In the genomic region with DNA sequence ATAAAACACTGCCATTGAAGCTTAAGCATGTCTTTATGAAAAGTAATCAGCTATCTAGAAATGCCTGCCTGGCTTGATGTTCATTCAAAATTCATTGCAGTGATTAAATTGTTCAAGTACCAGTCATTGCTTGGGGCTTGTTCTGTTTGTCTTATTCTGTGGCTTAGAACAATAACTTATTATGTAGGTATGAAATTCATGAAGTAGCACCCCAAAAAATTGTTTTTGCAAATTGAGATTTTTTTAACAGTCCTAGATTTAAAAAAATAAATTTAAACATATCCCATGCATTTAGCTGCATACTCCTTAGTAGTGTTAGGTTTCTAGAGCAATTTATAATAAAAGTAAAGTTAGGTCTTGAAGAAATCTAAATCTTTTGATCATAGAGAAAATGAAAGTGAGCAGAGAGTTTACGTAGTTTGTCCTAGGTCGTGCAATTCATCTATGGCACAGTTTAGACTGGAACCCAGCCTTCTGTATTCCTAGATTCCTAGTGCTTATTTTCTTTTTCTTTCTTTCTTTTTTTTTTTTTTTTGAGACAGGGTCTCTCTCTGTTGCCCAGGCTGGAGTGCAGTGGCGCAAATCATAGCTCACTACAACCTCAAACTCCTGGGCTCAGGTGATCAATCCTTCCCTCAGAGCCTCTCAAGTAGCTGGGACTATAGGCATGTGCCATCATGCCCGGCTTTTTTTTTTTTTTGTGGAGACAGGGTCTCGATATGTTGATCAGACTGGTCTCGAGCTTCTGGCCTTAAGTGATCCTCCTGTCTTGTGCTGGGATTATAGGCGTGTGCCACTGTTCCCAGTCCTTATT, we compare ENCODE assay signal across 3 cellular contexts.
TF ChIP-seq lines count a peak whose summit lies in the region.

No MANE protein-coding gene starts in this region.

TF ChIP-seq in SK-N-SH, 30 proteins besides CTCF, POLR2A, EP300 and RAD21 (continues in another document):
- TF ChIP-seq TEAD4 (IDR thresholded peaks at IDR 0.05; ENCODE audit: borderline replicate concordance, insufficient read depth) = no peak
- TF ChIP-seq SIN3A (IDR thresholded peaks at IDR 0.05; ENCODE audit: borderline replicate concordance, low read depth, low read length) = no peak
- no peak for TF ChIP-seq FOSL2 (IDR thresholded peaks at IDR 0.05; ENCODE audit: borderline replicate concordance, low read depth)
- TF ChIP-seq TCF12 (IDR thresholded peaks at IDR 0.05) = no peak
- no peak for TF ChIP-seq MXI1 (IDR thresholded peaks at IDR 0.05; ENCODE audit: low read depth, low read length)
- TF ChIP-seq, protein P1, sequence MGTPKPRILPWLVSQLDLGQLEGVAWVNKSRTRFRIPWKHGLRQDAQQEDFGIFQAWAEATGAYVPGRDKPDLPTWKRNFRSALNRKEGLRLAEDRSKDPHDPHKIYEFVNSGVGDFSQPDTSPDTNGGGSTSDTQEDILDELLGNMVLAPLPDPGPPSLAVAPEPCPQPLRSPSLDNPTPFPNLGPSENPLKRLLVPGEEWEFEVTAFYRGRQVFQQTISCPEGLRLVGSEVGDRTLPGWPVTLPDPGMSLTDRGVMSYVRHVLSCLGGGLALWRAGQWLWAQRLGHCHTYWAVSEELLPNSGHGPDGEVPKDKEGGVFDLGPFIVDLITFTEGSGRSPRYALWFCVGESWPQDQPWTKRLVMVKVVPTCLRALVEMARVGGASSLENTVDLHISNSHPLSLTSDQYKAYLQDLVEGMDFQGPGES (IDR thresholded peaks at IDR 0.05; ENCODE audit: low read depth, low read length) = no peak
- no peak for TF ChIP-seq GATA2 (CRISPR knock-in tag; IDR thresholded peaks at IDR 0.05)
- TF ChIP-seq, protein P2, sequence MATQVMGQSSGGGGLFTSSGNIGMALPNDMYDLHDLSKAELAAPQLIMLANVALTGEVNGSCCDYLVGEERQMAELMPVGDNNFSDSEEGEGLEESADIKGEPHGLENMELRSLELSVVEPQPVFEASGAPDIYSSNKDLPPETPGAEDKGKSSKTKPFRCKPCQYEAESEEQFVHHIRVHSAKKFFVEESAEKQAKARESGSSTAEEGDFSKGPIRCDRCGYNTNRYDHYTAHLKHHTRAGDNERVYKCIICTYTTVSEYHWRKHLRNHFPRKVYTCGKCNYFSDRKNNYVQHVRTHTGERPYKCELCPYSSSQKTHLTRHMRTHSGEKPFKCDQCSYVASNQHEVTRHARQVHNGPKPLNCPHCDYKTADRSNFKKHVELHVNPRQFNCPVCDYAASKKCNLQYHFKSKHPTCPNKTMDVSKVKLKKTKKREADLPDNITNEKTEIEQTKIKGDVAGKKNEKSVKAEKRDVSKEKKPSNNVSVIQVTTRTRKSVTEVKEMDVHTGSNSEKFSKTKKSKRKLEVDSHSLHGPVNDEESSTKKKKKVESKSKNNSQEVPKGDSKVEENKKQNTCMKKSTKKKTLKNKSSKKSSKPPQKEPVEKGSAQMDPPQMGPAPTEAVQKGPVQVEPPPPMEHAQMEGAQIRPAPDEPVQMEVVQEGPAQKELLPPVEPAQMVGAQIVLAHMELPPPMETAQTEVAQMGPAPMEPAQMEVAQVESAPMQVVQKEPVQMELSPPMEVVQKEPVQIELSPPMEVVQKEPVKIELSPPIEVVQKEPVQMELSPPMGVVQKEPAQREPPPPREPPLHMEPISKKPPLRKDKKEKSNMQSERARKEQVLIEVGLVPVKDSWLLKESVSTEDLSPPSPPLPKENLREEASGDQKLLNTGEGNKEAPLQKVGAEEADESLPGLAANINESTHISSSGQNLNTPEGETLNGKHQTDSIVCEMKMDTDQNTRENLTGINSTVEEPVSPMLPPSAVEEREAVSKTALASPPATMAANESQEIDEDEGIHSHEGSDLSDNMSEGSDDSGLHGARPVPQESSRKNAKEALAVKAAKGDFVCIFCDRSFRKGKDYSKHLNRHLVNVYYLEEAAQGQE (IDR thresholded peaks at IDR 0.05; ENCODE audit: low read depth, low read length) = no peak
- no peak for TF ChIP-seq EZH2phosphoT487 (IDR thresholded peaks at IDR 0.05; ENCODE audit: borderline replicate concordance, low read depth)
- TF ChIP-seq, protein P3, sequence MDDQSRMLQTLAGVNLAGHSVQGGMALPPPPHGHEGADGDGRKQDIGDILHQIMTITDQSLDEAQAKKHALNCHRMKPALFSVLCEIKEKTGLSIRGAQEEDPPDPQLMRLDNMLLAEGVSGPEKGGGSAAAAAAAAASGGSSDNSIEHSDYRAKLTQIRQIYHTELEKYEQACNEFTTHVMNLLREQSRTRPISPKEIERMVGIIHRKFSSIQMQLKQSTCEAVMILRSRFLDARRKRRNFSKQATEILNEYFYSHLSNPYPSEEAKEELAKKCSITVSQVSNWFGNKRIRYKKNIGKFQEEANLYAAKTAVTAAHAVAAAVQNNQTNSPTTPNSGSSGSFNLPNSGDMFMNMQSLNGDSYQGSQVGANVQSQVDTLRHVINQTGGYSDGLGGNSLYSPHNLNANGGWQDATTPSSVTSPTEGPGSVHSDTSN (IDR thresholded peaks at IDR 0.05) = no peak
- TF ChIP-seq NRF1 (IDR thresholded peaks at IDR 0.05; ENCODE audit: low read depth, low read length) = no peak

TF ChIP-seq in SK-N-SH treated with all-trans-retinoic acid at 6 μM for 48 hours, 23 proteins besides CTCF, POLR2A, EP300 and RAD21:
- TF ChIP-seq, protein P4, sequence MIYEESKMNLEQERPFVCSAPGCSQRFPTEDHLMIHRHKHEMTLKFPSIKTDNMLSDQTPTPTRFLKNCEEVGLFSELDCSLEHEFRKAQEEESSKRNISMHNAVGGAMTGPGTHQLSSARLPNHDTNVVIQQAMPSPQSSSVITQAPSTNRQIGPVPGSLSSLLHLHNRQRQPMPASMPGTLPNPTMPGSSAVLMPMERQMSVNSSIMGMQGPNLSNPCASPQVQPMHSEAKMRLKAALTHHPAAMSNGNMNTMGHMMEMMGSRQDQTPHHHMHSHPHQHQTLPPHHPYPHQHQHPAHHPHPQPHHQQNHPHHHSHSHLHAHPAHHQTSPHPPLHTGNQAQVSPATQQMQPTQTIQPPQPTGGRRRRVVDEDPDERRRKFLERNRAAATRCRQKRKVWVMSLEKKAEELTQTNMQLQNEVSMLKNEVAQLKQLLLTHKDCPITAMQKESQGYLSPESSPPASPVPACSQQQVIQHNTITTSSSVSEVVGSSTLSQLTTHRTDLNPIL (CRISPR knock-in tag; IDR thresholded peaks at IDR 0.05; ENCODE audit: low read depth) = no peak
- TF ChIP-seq, protein P5, sequence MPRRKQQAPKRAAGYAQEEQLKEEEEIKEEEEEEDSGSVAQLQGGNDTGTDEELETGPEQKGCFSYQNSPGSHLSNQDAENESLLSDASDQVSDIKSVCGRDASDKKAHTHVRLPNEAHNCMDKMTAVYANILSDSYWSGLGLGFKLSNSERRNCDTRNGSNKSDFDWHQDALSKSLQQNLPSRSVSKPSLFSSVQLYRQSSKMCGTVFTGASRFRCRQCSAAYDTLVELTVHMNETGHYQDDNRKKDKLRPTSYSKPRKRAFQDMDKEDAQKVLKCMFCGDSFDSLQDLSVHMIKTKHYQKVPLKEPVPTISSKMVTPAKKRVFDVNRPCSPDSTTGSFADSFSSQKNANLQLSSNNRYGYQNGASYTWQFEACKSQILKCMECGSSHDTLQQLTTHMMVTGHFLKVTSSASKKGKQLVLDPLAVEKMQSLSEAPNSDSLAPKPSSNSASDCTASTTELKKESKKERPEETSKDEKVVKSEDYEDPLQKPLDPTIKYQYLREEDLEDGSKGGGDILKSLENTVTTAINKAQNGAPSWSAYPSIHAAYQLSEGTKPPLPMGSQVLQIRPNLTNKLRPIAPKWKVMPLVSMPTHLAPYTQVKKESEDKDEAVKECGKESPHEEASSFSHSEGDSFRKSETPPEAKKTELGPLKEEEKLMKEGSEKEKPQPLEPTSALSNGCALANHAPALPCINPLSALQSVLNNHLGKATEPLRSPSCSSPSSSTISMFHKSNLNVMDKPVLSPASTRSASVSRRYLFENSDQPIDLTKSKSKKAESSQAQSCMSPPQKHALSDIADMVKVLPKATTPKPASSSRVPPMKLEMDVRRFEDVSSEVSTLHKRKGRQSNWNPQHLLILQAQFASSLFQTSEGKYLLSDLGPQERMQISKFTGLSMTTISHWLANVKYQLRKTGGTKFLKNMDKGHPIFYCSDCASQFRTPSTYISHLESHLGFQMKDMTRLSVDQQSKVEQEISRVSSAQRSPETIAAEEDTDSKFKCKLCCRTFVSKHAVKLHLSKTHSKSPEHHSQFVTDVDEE (CRISPR knock-in tag; IDR thresholded peaks at IDR 0.05) = no peak
- no peak for TF ChIP-seq ARNTL (CRISPR knock-in tag; IDR thresholded peaks at IDR 0.05; ENCODE audit: borderline replicate concordance, low read depth)
- TF ChIP-seq ZFP30 (CRISPR knock-in tag; IDR thresholded peaks at IDR 0.05) = no peak
- no peak for TF ChIP-seq BACH2 (CRISPR knock-in tag; IDR thresholded peaks at IDR 0.05; ENCODE audit: borderline replicate concordance)
- TF ChIP-seq OSR1 (CRISPR knock-in tag; IDR thresholded peaks at IDR 0.05) = no peak
- TF ChIP-seq TCF4 (CRISPR knock-in tag; IDR thresholded peaks at IDR 0.05; ENCODE audit: borderline replicate concordance) = no peak
- TF ChIP-seq ZNF8 (CRISPR knock-in tag; IDR thresholded peaks at IDR 0.05) = no peak
- TF ChIP-seq ESRRG (CRISPR knock-in tag; IDR thresholded peaks at IDR 0.05) = no peak
- no peak for TF ChIP-seq TOX (CRISPR knock-in tag; IDR thresholded peaks at IDR 0.05; ENCODE audit: borderline replicate concordance)
- TF ChIP-seq, protein P6, sequence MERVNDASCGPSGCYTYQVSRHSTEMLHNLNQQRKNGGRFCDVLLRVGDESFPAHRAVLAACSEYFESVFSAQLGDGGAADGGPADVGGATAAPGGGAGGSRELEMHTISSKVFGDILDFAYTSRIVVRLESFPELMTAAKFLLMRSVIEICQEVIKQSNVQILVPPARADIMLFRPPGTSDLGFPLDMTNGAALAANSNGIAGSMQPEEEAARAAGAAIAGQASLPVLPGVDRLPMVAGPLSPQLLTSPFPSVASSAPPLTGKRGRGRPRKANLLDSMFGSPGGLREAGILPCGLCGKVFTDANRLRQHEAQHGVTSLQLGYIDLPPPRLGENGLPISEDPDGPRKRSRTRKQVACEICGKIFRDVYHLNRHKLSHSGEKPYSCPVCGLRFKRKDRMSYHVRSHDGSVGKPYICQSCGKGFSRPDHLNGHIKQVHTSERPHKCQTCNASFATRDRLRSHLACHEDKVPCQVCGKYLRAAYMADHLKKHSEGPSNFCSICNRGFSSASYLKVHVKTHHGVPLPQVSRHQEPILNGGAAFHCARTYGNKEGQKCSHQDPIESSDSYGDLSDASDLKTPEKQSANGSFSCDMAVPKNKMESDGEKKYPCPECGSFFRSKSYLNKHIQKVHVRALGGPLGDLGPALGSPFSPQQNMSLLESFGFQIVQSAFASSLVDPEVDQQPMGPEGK (CRISPR knock-in tag; IDR thresholded peaks at IDR 0.05; ENCODE audit: borderline replicate concordance) = no peak
- TF ChIP-seq SNAI2 (CRISPR knock-in tag; IDR thresholded peaks at IDR 0.05) = no peak
- TF ChIP-seq ZNF70 (CRISPR knock-in tag; IDR thresholded peaks at IDR 0.05) = no peak

TF ChIP-seq in endothelial cell of umbilical vein, 7 proteins besides CTCF, POLR2A, EP300 and RAD21:
- TF ChIP-seq, protein P7, sequence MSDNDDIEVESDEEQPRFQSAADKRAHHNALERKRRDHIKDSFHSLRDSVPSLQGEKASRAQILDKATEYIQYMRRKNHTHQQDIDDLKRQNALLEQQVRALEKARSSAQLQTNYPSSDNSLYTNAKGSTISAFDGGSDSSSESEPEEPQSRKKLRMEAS (IDR thresholded peaks at IDR 0.05; ENCODE audit: insufficient read depth, insufficient read length) = no peak
- TF ChIP-seq POLR2AphosphoS5 (IDR thresholded peaks at IDR 0.05; ENCODE audit: insufficient read depth, low read depth, low read length) (no peak), MYC (IDR thresholded peaks at IDR 0.05; ENCODE audit: low read depth, low read length) (no peak), GATA2 (IDR thresholded peaks at IDR 0.05; ENCODE audit: insufficient read depth, insufficient read length, low read depth, low read length) (no peak), FOS (IDR thresholded peaks at IDR 0.05; ENCODE audit: borderline replicate concordance, insufficient read depth, low read length) (no peak), JUN (IDR thresholded peaks at IDR 0.05; ENCODE audit: borderline replicate concordance, insufficient read depth, insufficient read length, low read depth) (no peak), EZH2 (IDR thresholded peaks at IDR 0.05; ENCODE audit: borderline replicate concordance, low read depth, low read length, severe bottlenecking) (no peak)
